ENCODE assay signal across 20 cellular contexts in genomic region chr16:8795096-8795495, GRCh38. TPM values are rescaled to one million over a fixed set of nuclear protein-coding genes. Genes with fewer than 3 reads are reported as not detected.
DNase-seq lines count a peak whose midpoint lies in the region; ATAC-seq and TF ChIP-seq lines count a peak whose summit lies in the region.
"Had no signal": no experiment of that assay in that cellular context is flagged by ENCODE, and none has a peak within 500 bp of the region (broad histone marks: within the 10 kb centered on the region; RNA-seq: fewer than 3 reads in every experiment).

No MANE protein-coding gene starts in this region.

- H3K9me3 Mint-ChIP-seq in natural killer cell, result no peaks in the 10 kb centered on the region

- H3K4me3 Mint-ChIP-seq in natural killer cell, result no peak overlapping the region
- H3K4me3 Mint-ChIP-seq: activated CD8-positive, alpha-beta memory T cell treated with anti-CD3 and anti-CD28 coated beads, Interleukin-2, amount 10 ng/mL, durations not matched to agents 7 days and 5 days had no signal

- ATAC-seq in natural killer cell (no peak), GM18868 (IDR thresholded peaks at IDR 0.05; ENCODE audit: unreplicated experiment) (no peak), GM18873 (IDR thresholded peaks at IDR 0.05; ENCODE audit: low FRiP score, unreplicated experiment) (no peak)
- ATAC-seq: activated CD8-positive, alpha-beta memory T cell treated with anti-CD3 and anti-CD28 coated beads, Interleukin-2, amount 10 ng/mL, durations not matched to agents 7 days and 5 days; left ventricle myocardium superior had no signal

- peak overlapping the region; percentile 22 to 57 for H3K27ac Mint-ChIP-seq in natural killer cell
- H3K27ac Mint-ChIP-seq: activated CD8-positive, alpha-beta memory T cell treated with anti-CD3 and anti-CD28 coated beads, Interleukin-2, amount 10 ng/mL, durations not matched to agents 7 days and 5 days had no signal

- no peaks in the 10 kb centered on the region for H3K27me3 Mint-ChIP-seq in natural killer cell (ENCODE audit: low read depth in 2 of 2)
- H3K27me3 Mint-ChIP-seq: activated CD8-positive, alpha-beta memory T cell treated with anti-CD3 and anti-CD28 coated beads, Interleukin-2, amount 10 ng/mL, durations not matched to agents 7 days and 5 days had no signal

- DNase-seq in COLO668 (lab: John Stamatoyannopoulos, UW; ENCODE audit: unreplicated experiment) (peak; percentile 13), astrocyte of the hippocampus (ENCODE audit: low read depth, low spot score) (peak; percentile 39), natural killer cell (no peak), NCI-H446 (lab: John Stamatoyannopoulos, UW) (no peak)
- DNase-seq: activated CD4-positive, alpha-beta T cell treated with anti-CD3 and anti-CD28 coated beads for 1 hour; activated CD8-positive, alpha-beta memory T cell treated with anti-CD3 and anti-CD28 coated beads, Interleukin-2, amount 10 ng/mL, durations not matched to agents 7 days and 5 days; activated effector memory CD4-positive, alpha-beta T cell treated with Interleukin-2 at 50 U/mL for 16 hours; cerebellar nuclear complex; effector memory CD4-positive, alpha-beta T cell; glutamatergic neuron; IMR-90; left ventricle myocardium superior; MM.1S; NCI-H187 treated with DMSO at 0.1 percent for 48 hours; NCI-H524; sigmoid colon; stimulated activated naive CD4-positive, alpha-beta T cell treated with Interleukin-2 at 50 U/mL for 16 hours had no signal

- no peaks in the 10 kb centered on the region for H3K36me3 Mint-ChIP-seq in natural killer cell

- TF ChIP-seq CTCF in GM12873 (IDR thresholded peaks at IDR 0.05; ENCODE audit: insufficient read depth, low read depth, low read length, missing control alignments) (peak; percentile 53), natural killer cell (IDR thresholded peaks at IDR 0.05) (no peak)

- intact Hi-C loops in natural killer cell (cut with micrococcal nuclease), result loop anchor here (5.0 to 10.0 kb wide), 3 partner anchors 87 to 230 kb away; partner anchors contain the start of genes LITAFD and USP7

- H3K4me1 Mint-ChIP-seq in natural killer cell, result peaks cover 30 to 35% of the 10 kb centered on the region in 2 donors

RNA-seq across cellular contexts. Expression of gene TMEM186, which starts 2.3 kb away (rescaled TPM):
- total RNA-seq in natural killer cell, result 1 to 10 TPM; 3.0 to 5.2 (median 4.1) TPM

RNA-seq across cellular contexts. Expression of gene PMM2, which starts 2.5 kb away (rescaled TPM):
- 10 to 100 TPM; 33.4 to 37.6 (median 36.4) TPM for total RNA-seq in natural killer cell

Comparison
In these comparisons a context has a peak if more than half of its experiments do, and no peak if none do; other contexts are left out.
1. DNase-seq: peak in COLO668 (single experiment) and astrocyte of the hippocampus (single experiment); none in natural killer cell (single experiment) and NCI-H446 (0 of 2).